ENCODE assay signal across 8 cellular contexts in genomic region chr4:184649026-184649970, GRCh38. TPM values are rescaled to one million over a fixed set of nuclear protein-coding genes. Genes with fewer than 3 reads are reported as not detected.
DNase-seq lines count a peak whose midpoint lies in the region; ATAC-seq and TF ChIP-seq lines count a peak whose summit lies in the region.

Gene CASP3, minus strand, starts transcription at chr4:184649447. Its CDS starts 10,994 bp downstream, at chr4:184638453.
A gene with protein sequence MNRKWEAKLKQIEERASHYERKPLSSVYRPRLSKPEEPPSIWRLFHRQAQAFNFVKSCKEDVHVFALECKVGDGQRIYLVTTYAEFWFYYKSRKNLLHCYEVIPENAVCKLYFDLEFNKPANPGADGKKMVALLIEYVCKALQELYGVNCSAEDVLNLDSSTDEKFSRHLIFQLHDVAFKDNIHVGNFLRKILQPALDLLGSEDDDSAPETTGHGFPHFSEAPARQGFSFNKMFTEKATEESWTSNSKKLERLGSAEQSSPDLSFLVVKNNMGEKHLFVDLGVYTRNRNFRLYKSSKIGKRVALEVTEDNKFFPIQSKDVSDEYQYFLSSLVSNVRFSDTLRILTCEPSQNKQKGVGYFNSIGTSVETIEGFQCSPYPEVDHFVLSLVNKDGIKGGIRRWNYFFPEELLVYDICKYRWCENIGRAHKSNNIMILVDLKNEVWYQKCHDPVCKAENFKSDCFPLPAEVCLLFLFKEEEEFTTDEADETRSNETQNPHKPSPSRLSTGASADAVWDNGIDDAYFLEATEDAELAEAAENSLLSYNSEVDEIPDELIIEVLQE (plus strand): TSS chr4:184649738. CDS start chr4:184657141, 7,403 bp downstream.

- H3K9me3 ChIP-seq in right cardiac atrium (ENCODE audit: control insufficient read depth, low read length) (no peaks in the 10 kb centered on the region), vagina (no peaks in the 10 kb centered on the region)

- peaks cover 7% of the 10 kb centered on the region for H3K4me1 ChIP-seq in right cardiac atrium (ENCODE audit: control insufficient read depth, insufficient read depth, low read length)
- H3K4me1 ChIP-seq in rectal smooth muscle tissue (ENCODE audit: control insufficient read depth, insufficient read depth, low read length) = peaks cover 12% of the 10 kb centered on the region
- H3K4me1 ChIP-seq in vagina = peaks cover 45% of the 10 kb centered on the region

- H3K27ac ChIP-seq in angular gyrus (ENCODE audit: low read depth, low read length) = peak within 1 kb of the TSS; percentile 90
- peak within 1 kb of the TSS; percentile 97 for H3K27ac ChIP-seq in right cardiac atrium (ENCODE audit: low read length)
- peak within 1 kb of the TSS; percentile 93 for H3K27ac ChIP-seq in rectal smooth muscle tissue (ENCODE audit: low read depth, low read length)
- H3K27ac ChIP-seq in vagina = peak within 1 kb of the TSS; percentile 96

- ATAC-seq in GM18505 (IDR thresholded peaks at IDR 0.05; ENCODE audit: unreplicated experiment) (peak; percentile 88), HG02970 (IDR thresholded peaks at IDR 0.05; ENCODE audit: low FRiP score, unreplicated experiment) (peak; percentile 84), right cardiac atrium (peak; percentile 98 to 99)

- under 1% methylated on average over 90 of the region's 90 CpGs for WGBS in right cardiac atrium

- H3K4me3 ChIP-seq in right cardiac atrium (ENCODE audit: low read length) = peak within 1 kb of the TSS; percentile 93
- H3K4me3 ChIP-seq in rectal smooth muscle tissue (ENCODE audit: low read length) = peak within 1 kb of the TSS; percentile 82
- H3K4me3 ChIP-seq in vagina = peak within 1 kb of the TSS; percentile 89 to 96

- no peaks in the 10 kb centered on the region for H3K36me3 ChIP-seq in rectal smooth muscle tissue (ENCODE audit: control insufficient read depth, insufficient read depth, low read length)
- no peaks in the 10 kb centered on the region for H3K36me3 ChIP-seq in vagina

- H3K27me3 ChIP-seq in right cardiac atrium (ENCODE audit: control insufficient read depth, insufficient read depth) (no peaks in the 10 kb centered on the region), rectal smooth muscle tissue (ENCODE audit: control insufficient read depth, insufficient read depth, low read length) (no peaks in the 10 kb centered on the region), vagina (no peaks in the 10 kb centered on the region)

- peak; percentile 33 for DNase-seq in NCI-H187 treated with DMSO at 0.1 percent for 48 hours (lab: John Stamatoyannopoulos, UW)
- peak; percentile 91 to 98 (median 93) for DNase-seq in T-helper 2 cell
- peak; percentile 97 to 99 (median 99) for DNase-seq in right cardiac atrium
- DNase-seq in vagina (ENCODE audit: extremely low spot score in 2 of 2) = peak in 1 of 2 donors; percentile 96

- intact Hi-C loops in right cardiac atrium (cut with DNase I) (loop anchor here in 1 of 4 donors (10.0 kb wide), 1 partner anchor 94 kb away; no protein-coding TSS in a partner anchor), vagina (cut with DNase I) (loop anchor here (1.0 to 10.0 kb wide), 3 partner anchors 86 to 384 kb away; partner anchors contain the start of gene CENPU)

- TF ChIP-seq CTCF in vagina (IDR thresholded peaks at IDR 0.05) = peak in 2 of 3 experiments; percentile 17 to 30

- H3K9ac ChIP-seq in rectal smooth muscle tissue (ENCODE audit: low read length) = peak within 1 kb of the TSS; percentile 89

- TF ChIP-seq POLR2A in GM18505 (IDR thresholded peaks at IDR 0.05; ENCODE audit: borderline replicate concordance, extremely low read depth, insufficient read depth, insufficient read length) (peak; percentile 98), vagina (IDR thresholded peaks at IDR 0.05) (peak in 1 of 2 donors; percentile 91)

RNA-seq across cellular contexts. Expression of gene CASP3, which starts in this region (rescaled TPM):
- total RNA-seq in right cardiac atrium (10 to 100 TPM in 2 of 4 donors, 1 to 10 TPM in 2; 8.6 to 11.0 (median 10.2) TPM), vagina (11.3 TPM)
- 10.5 TPM for polyA plus RNA-seq in right cardiac atrium

RNA-seq across cellular contexts. Expression of the second gene that starts in this region (rescaled TPM):
- total RNA-seq in right cardiac atrium = 10 to 100 TPM in 3 of 4 donors, 1 to 10 TPM in 1; 8.9 to 12.0 (median 11.2) TPM
- 14.3 TPM for polyA plus RNA-seq in right cardiac atrium
- total RNA-seq in vagina = 14.0 TPM
